8 cellular contexts compared by ENCODE assay signal in the genomic region with DNA sequence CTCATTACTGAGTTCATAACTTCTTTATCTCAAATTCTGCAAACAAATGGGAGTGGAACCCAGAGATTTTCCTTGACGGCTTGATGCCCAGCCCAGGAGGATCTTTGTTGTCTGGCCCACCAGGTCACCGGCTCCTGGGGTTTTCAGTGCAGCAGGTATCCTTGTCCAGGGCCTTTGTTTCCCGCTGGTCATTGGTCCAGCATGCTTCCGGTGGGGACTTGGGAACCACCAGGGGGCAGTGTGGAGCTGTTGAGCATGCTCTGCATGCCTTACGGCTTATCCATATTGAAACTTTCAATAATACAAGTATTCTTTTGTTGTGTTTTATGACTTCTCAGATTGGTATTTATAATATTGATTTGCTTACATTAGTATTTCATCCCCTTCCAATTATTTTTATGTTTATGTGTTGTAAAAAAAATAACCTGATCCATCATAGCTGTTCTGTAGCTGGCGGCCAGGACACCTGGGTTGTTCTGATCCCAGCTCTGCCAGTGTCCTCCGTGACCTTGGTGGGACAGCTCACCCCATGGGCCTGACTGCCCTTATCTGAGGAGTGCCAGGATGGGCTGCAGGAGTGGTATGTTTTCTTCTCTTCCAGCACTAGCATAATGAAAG.
DNase-seq lines count a peak whose midpoint lies in the region; ATAC-seq and TF ChIP-seq lines count a peak whose summit lies in the region.

No MANE protein-coding gene starts in this region.

- WGBS in psoas muscle, 3 donors, result 42 to 46% (median 46%) methylated on average over 7 of the region's 7 CpGs

- H3K9me3 ChIP-seq in RWPE2 (ENCODE audit: severe bottlenecking), result no peaks in the 10 kb centered on the region
- no peaks in the 10 kb centered on the region for H3K9me3 ChIP-seq in psoas muscle

- peaks cover 16% of the 10 kb centered on the region; the same call in 1 of the 2 replicates for H3K36me3 ChIP-seq in RWPE2 (ENCODE audit: low read depth)
- H3K36me3 ChIP-seq in psoas muscle (ENCODE audit: insufficient read depth in 1 of 2, low read depth in 1 of 2), result no peaks in the 10 kb centered on the region

- H3K27me3 ChIP-seq in RWPE2 (ENCODE audit: insufficient read depth, poor library complexity, severe bottlenecking) (no peaks in the 10 kb centered on the region), psoas muscle (ENCODE audit: insufficient read depth in 3 of 3, low read length in 2 of 3) (no peaks in the 10 kb centered on the region)

- H3K4me1 Mint-ChIP-seq in glutamatergic neuron (ENCODE audit: low read depth, unreplicated experiment), result no peaks in the 10 kb centered on the region

- H3K36me3 Mint-ChIP-seq in glutamatergic neuron (ENCODE audit: unreplicated experiment), result no peaks in the 10 kb centered on the region

- H3K4me1 ChIP-seq in RWPE2 (ENCODE audit: insufficient read depth, poor library complexity, severe bottlenecking), result peaks cover 25% of the 10 kb centered on the region
- H3K4me1 ChIP-seq in psoas muscle, result peaks cover 2% of the 10 kb centered on the region

- H3K4me3 ChIP-seq in RWPE2 (ENCODE audit: severe bottlenecking) (no peak overlapping the region), psoas muscle (no peak overlapping the region)

- peak overlapping the region; percentile 93 for H3K27ac ChIP-seq in RWPE2 (ENCODE audit: poor library complexity, severe bottlenecking)
- no peak overlapping the region for H3K27ac ChIP-seq in psoas muscle

- intact Hi-C loops in psoas muscle (cut with DNase I), result no loop called here

- no peaks in the 10 kb centered on the region for H3K27me3 Mint-ChIP-seq in glutamatergic neuron (ENCODE audit: unreplicated experiment)

- no peaks in the 10 kb centered on the region for H3K9me3 Mint-ChIP-seq in glutamatergic neuron (ENCODE audit: unreplicated experiment)

- no peak overlapping the region for H3K4me3 Mint-ChIP-seq in glutamatergic neuron (ENCODE audit: unreplicated experiment)

- H3K27ac Mint-ChIP-seq in glutamatergic neuron (ENCODE audit: unreplicated experiment), result no peak overlapping the region

- peak; percentile 87 for TF ChIP-seq CTCF in GM12874 (IDR thresholded peaks at IDR 0.05; ENCODE audit: insufficient read depth, low read depth, low read length)
- peak; percentile 89 for TF ChIP-seq CTCF in RWPE2 (IDR thresholded peaks at IDR 0.05; ENCODE audit: poor library complexity, severe bottlenecking)
- TF ChIP-seq CTCF in glutamatergic neuron (IDR thresholded peaks at IDR 0.05; ENCODE audit: partially characterized antibody, unreplicated experiment), result peak; percentile 88
- TF ChIP-seq CTCF in psoas muscle (IDR thresholded peaks at IDR 0.05), result peak; percentile 76

- DNase-seq in RWPE2 (ENCODE audit: low spot score), result no peak
- DNase-seq in activated effector memory CD4-positive, alpha-beta T cell treated with Interleukin-2 at 50 U/mL for 16 hours, result peak; percentile 42
- peak; percentile 80 for DNase-seq in glutamatergic neuron
- peak; percentile 70 to 86 for DNase-seq in psoas muscle

- peak; percentile 89 for ATAC-seq in HG02642 (IDR thresholded peaks at IDR 0.05; ENCODE audit: poor library complexity, unreplicated experiment)
- peak; percentile 48; the same call in 2 of the 3 replicates for ATAC-seq in RWPE2 (ENCODE audit: low read depth)
- ATAC-seq in psoas muscle, result peak in 3 of 4 donors; percentile 53 to 79 (median 67)
- no peak for ATAC-seq in HG03439 (IDR thresholded peaks at IDR 0.05; ENCODE audit: unreplicated experiment)
- no peak for ATAC-seq in HG03095 (IDR thresholded peaks at IDR 0.05; ENCODE audit: unreplicated experiment)

Comparison
In these comparisons a context has a peak if more than half of its experiments do, and no peak if none do; other contexts are left out.
1. ATAC-seq: peak in HG02642 (single experiment), RWPE2 (single experiment) and psoas muscle (3 of 4); none in HG03439 (single experiment) and HG03095 (single experiment).
2. Peak in every context shown above with its lines, with median percentiles within 50 percentile points of each other: CTCF ChIP-seq.